Comparison of ENCODE assay signal across 37 cellular contexts in the genomic region with DNA sequence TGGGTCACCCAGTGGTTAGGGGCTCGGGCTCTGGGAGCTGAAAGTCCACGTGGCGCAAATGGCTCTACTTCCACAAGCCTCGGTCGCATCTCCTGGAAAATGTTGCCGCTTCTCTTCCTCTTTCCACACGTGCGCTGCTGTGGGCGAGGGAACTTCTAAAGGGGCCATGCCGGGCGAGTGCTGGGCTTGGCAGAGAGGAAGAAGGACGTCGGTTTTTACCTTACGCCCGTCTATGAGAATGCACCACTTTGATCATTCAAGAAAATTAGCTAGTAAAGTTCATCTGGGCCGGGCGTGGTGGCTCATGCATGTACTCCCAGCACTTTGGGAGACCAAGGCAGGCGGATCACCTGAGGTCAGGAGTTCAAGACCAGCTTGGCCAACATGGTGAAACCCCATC.
"Had no signal": no experiment of that assay in that cellular context is flagged by ENCODE, and none has a peak within 500 bp of the region (broad histone marks: within the 10 kb centered on the region; RNA-seq: fewer than 3 reads in every experiment).

No MANE protein-coding gene starts in this region.

- DNase-seq: Karpas-422, Kasumi-1, MG63, MM.1S, MV-4-11, NCI-H1048, NCI-H1092, NCI-H1092 treated with DMSO at 0.1 percent for 48 hours, NCI-H1105, NCI-H1105 treated with DMSO at 0.1 percent for 48 hours, NCI-H1417, NCI-H1417 treated with DMSO at 0.1 percent for 48 hours, NCI-H1436, NCI-H1436 treated with DMSO at 0.1 percent for 48 hours, NCI-H146, NCI-H1694, NCI-H1694 treated with DMSO at 0.1 percent for 48 hours, NCI-H187, NCI-H187 treated with DMSO at 0.1 percent for 48 hours, NCI-H1930, NCI-H2029, NCI-H2029 treated with DMSO at 0.1 percent for 48 hours, NCI-H2081, NCI-H2081 treated with DMSO at 0.1 percent for 48 hours, NCI-H2107, NCI-H2171, NCI-H2171 treated with DMSO at 0.1 percent for 48 hours, NCI-H2227 treated with DMSO at 0.1 percent for 48 hours, NCI-H226, NCI-H345, NCI-H446, NCI-H446 treated with DMSO at 0.1 percent for 48 hours, NCI-H510A, NCI-H510A treated with DMSO at 0.1 percent for 48 hours, NCI-H524, NCI-H524 treated with DMSO at 0.1 percent for 48 hours, NCI-H526 had no signal
